In genomic region chr4:76752911-76753494, GRCh38 we compare ENCODE assay signal across 9 cellular contexts.
A peak's percentile ranks its signal among the peaks of the same experiment; 100 is the strongest.
DNase-seq lines count a peak whose midpoint lies in the region; ATAC-seq and TF ChIP-seq lines count a peak whose summit lies in the region.
"Had no signal": no experiment of that assay in that cellular context is flagged by ENCODE, and none has a peak within 500 bp of the region (broad histone marks: within the 10 kb centered on the region; RNA-seq: fewer than 3 reads in every experiment).

No MANE protein-coding gene starts in this region.

- TF ChIP-seq POLR2A in adrenal gland (IDR thresholded peaks at IDR 0.05), result no peak

- peak; percentile 85 to 86 for ATAC-seq in activated T-cell treated with anti-CD3 and anti-CD28 coated beads, Interleukin-2, amount 50 U/mL, for 72 hours (replicated peaks in 1 of 2)
- ATAC-seq in upper lobe of right lung (peak; percentile 53), GM21423 (IDR thresholded peaks at IDR 0.05; ENCODE audit: unreplicated experiment) (no peak)

- H3K4me1 ChIP-seq in adrenal gland (replicated peaks in 1 of 2), result peaks cover 0 to 16% of the 10 kb centered on the region in 2 donors
- H3K4me1 ChIP-seq in right atrium auricular region, result peaks cover 0 to 46% of the 10 kb centered on the region in 2 donors
- H3K4me1 ChIP-seq in upper lobe of right lung, result peaks cover 14% of the 10 kb centered on the region

- no peak overlapping the region for H3K4me3 Mint-ChIP-seq in activated T-cell treated with anti-CD3 and anti-CD28 coated beads, Interleukin-2, amount 50 U/mL, for 72 hours
- no peak overlapping the region for H3K4me3 Mint-ChIP-seq in activated T-cell treated with anti-CD3 and anti-CD28 coated beads, Interleukin-2, amount 50 U/mL, for 24 hours
- H3K4me3 Mint-ChIP-seq: T-helper 1 cell treated with Interleukin-12 subunit alpha and Interleukin-12 subunit beta and Interleukin-4 antibody, amounts not matched to agents 30 μg/mL and 1 μg/mL, for 36 hours had no signal

- H3K27ac ChIP-seq in adrenal gland (peak overlapping the region in 1 of 5 donors; percentile 38), right atrium auricular region (peak overlapping the region; percentile 19 to 37), upper lobe of right lung (peak overlapping the region; percentile 47)

- intact Hi-C loops in adrenal gland (cut with DNase I) (loop anchor here (5.0 to 10.0 kb wide), 2 partner anchors 238 to 241 kb away; no protein-coding TSS in a partner anchor), upper lobe of right lung (cut with DNase I) (no loop called here)

- H3K27ac Mint-ChIP-seq in activated T-cell treated with anti-CD3 and anti-CD28 coated beads, Interleukin-2, amount 50 U/mL, for 72 hours, result no peak overlapping the region
- no peak overlapping the region for H3K27ac Mint-ChIP-seq in activated T-cell treated with anti-CD3 and anti-CD28 coated beads, Interleukin-2, amount 50 U/mL, for 24 hours
- H3K27ac Mint-ChIP-seq: T-helper 1 cell treated with Interleukin-12 subunit alpha and Interleukin-12 subunit beta and Interleukin-4 antibody, amounts not matched to agents 30 μg/mL and 1 μg/mL, for 36 hours had no signal

- H3K27me3 ChIP-seq in adrenal gland (no peaks in the 10 kb centered on the region), right atrium auricular region (no peaks in the 10 kb centered on the region), upper lobe of right lung (no peaks in the 10 kb centered on the region)

- H3K4me3 ChIP-seq in adrenal gland, result no peak overlapping the region
- H3K4me3 ChIP-seq in right atrium auricular region, result peak overlapping the region in 1 of 2 donors; percentile 19
- peak overlapping the region; percentile 9 for H3K4me3 ChIP-seq in upper lobe of right lung

- peaks cover 0 to 2% of the 10 kb centered on the region in 2 donors for H3K9me3 Mint-ChIP-seq in activated T-cell treated with anti-CD3 and anti-CD28 coated beads, Interleukin-2, amount 50 U/mL, for 72 hours
- peaks cover 8% of the 10 kb centered on the region for H3K9me3 Mint-ChIP-seq in activated T-cell treated with anti-CD3 and anti-CD28 coated beads, Interleukin-2, amount 50 U/mL, for 24 hours

- H3K4me1 Mint-ChIP-seq in activated T-cell treated with anti-CD3 and anti-CD28 coated beads, Interleukin-2, amount 50 U/mL, for 72 hours (ENCODE audit: low read depth), result peaks cover 18% of the 10 kb centered on the region
- peaks cover 5% of the 10 kb centered on the region for H3K4me1 Mint-ChIP-seq in activated T-cell treated with anti-CD3 and anti-CD28 coated beads, Interleukin-2, amount 50 U/mL, for 24 hours (ENCODE audit: low read depth)

- H3K36me3 ChIP-seq in adrenal gland (replicated peaks in 1 of 2) (no peaks in the 10 kb centered on the region), right atrium auricular region (no peaks in the 10 kb centered on the region), upper lobe of right lung (peaks cover 5% of the 10 kb centered on the region)

- H3K36me3 Mint-ChIP-seq in activated T-cell treated with anti-CD3 and anti-CD28 coated beads, Interleukin-2, amount 50 U/mL, for 72 hours (ENCODE audit: insufficient read depth in 2 of 2), result peaks cover 0 to 4% of the 10 kb centered on the region in 2 donors
- H3K36me3 Mint-ChIP-seq in activated T-cell treated with anti-CD3 and anti-CD28 coated beads, Interleukin-2, amount 50 U/mL, for 24 hours (ENCODE audit: low read depth), result no peaks in the 10 kb centered on the region

- TF ChIP-seq CTCF in adrenal gland (IDR thresholded peaks at IDR 0.05) (no peak), right atrium auricular region (IDR thresholded peaks at IDR 0.05) (no peak), upper lobe of right lung (IDR thresholded peaks at IDR 0.05) (no peak)

- peak in 1 of 2 donors; percentile 11 for DNase-seq in activated T-cell treated with anti-CD3 and anti-CD28 coated beads, Interleukin-2, amount 50 U/mL, for 72 hours
- DNase-seq in activated T-cell treated with anti-CD3 and anti-CD28 coated beads, Interleukin-2, amount 50 U/mL, for 24 hours, result no peak
- DNase-seq in adrenal gland, result peak in 6 of 7 donors; percentile 33 to 71 (median 54)
- DNase-seq in right atrium auricular region (ENCODE audit: low spot score), result no peak
- DNase-seq in upper lobe of right lung, result no peak
- DNase-seq in midbrain (lab: John Stamatoyannopoulos, UW), result no peak
- DNase-seq in NCI-H1417 (lab: John Stamatoyannopoulos, UW), result no peak

- H3K9me3 ChIP-seq in adrenal gland (replicated peaks in 1 of 3), result no peaks in the 10 kb centered on the region
- peaks cover 0 to 5% of the 10 kb centered on the region in 2 donors for H3K9me3 ChIP-seq in right atrium auricular region
- H3K9me3 ChIP-seq in upper lobe of right lung, result no peaks in the 10 kb centered on the region

- WGBS in adrenal gland, 4 donors, result 42 to 67% (median 64%) methylated on average over 2 of the region's 2 CpGs

- peaks cover 68% of the 10 kb centered on the region for H3K27me3 Mint-ChIP-seq in activated T-cell treated with anti-CD3 and anti-CD28 coated beads, Interleukin-2, amount 50 U/mL, for 72 hours (ENCODE audit: low read depth)
- peaks cover 51% of the 10 kb centered on the region for H3K27me3 Mint-ChIP-seq in activated T-cell treated with anti-CD3 and anti-CD28 coated beads, Interleukin-2, amount 50 U/mL, for 24 hours

Comparison
In these comparisons a context has a peak if more than half of its experiments do, and no peak if none do; other contexts are left out.
1. DNase-seq: peak in adrenal gland (6 of 7); none in activated T-cell treated with anti-CD3 and anti-CD28 coated beads, Interleukin-2, amount 50 U/mL, for 24 hours (single experiment), right atrium auricular region (single experiment), upper lobe of right lung (single experiment), midbrain (single experiment) and NCI-H1417 (0 of 3).